In genomic region chr12:109946913-109947312, GRCh38 we compare ENCODE assay signal across 1 cellular context.
TF ChIP-seq lines count a peak whose summit lies in the region.

No MANE protein-coding gene starts in this region.

TF ChIP-seq in SK-N-SH, 30 proteins besides CTCF, POLR2A, EP300 and RAD21 (continued from another document):
- TF ChIP-seq PBX3 (IDR thresholded peaks at IDR 0.05) = no peak
- TF ChIP-seq YY1 (IDR thresholded peaks at IDR 0.05; ENCODE audit: low read depth) = no peak
- no peak for TF ChIP-seq ZBTB33 (IDR thresholded peaks at IDR 0.05; ENCODE audit: borderline replicate concordance, low read depth)
- no peak for TF ChIP-seq POLR2AphosphoS5 (IDR thresholded peaks at IDR 0.05; ENCODE audit: low read depth, low read length)
- no peak for TF ChIP-seq MXI1 (IDR thresholded peaks at IDR 0.05; ENCODE audit: low read depth, low read length)
- TF ChIP-seq SIN3A (IDR thresholded peaks at IDR 0.05; ENCODE audit: borderline replicate concordance, low read depth, low read length) = no peak
- no peak for TF ChIP-seq JUND (IDR thresholded peaks at IDR 0.05)
- no peak for TF ChIP-seq IRF3 (IDR thresholded peaks at IDR 0.05; ENCODE audit: low read depth, low read length)
- no peak for TF ChIP-seq FOSL2 (IDR thresholded peaks at IDR 0.05; ENCODE audit: borderline replicate concordance, low read depth)
- TF ChIP-seq NRF1 (IDR thresholded peaks at IDR 0.05; ENCODE audit: low read depth, low read length) = no peak
TF ChIP-seq in SK-N-SH: peak in this region for 0.
